1 cellular context compared by ENCODE assay signal in genomic region chr7:118311121-118311803, GRCh38.
TF ChIP-seq lines count a peak whose summit lies in the region.

No MANE protein-coding gene starts in this region.

TF ChIP-seq in HEK293, 187 proteins besides CTCF, POLR2A, EP300 and RAD21 (continued from another document):
- TF ChIP-seq, protein P1, sequence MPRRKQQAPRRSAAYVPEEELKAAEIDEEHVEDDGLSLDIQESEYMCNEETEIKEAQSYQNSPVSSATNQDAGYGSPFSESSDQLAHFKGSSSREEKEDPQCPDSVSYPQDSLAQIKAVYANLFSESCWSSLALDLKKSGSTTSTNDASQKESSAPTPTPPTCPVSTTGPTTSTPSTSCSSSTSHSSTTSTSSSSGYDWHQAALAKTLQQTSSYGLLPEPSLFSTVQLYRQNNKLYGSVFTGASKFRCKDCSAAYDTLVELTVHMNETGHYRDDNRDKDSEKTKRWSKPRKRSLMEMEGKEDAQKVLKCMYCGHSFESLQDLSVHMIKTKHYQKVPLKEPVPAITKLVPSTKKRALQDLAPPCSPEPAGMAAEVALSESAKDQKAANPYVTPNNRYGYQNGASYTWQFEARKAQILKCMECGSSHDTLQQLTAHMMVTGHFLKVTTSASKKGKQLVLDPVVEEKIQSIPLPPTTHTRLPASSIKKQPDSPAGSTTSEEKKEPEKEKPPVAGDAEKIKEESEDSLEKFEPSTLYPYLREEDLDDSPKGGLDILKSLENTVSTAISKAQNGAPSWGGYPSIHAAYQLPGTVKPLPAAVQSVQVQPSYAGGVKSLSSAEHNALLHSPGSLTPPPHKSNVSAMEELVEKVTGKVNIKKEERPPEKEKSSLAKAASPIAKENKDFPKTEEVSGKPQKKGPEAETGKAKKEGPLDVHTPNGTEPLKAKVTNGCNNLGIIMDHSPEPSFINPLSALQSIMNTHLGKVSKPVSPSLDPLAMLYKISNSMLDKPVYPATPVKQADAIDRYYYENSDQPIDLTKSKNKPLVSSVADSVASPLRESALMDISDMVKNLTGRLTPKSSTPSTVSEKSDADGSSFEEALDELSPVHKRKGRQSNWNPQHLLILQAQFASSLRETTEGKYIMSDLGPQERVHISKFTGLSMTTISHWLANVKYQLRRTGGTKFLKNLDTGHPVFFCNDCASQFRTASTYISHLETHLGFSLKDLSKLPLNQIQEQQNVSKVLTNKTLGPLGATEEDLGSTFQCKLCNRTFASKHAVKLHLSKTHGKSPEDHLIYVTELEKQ (tag by site-specific recombination; IDR thresholded peaks at IDR 0.05; ENCODE audit: borderline replicate concordance): no peak
- no peak for TF ChIP-seq ZNF624 (tag by site-specific recombination; IDR thresholded peaks at IDR 0.05)
